Comparison of ENCODE assay signal across 9 cellular contexts in genomic region chr2:227326783-227327182, GRCh38.
DNase-seq lines count a peak whose midpoint lies in the region; ATAC-seq, FAIRE-seq and TF ChIP-seq lines count a peak whose summit lies in the region.
"Had no signal": no experiment of that assay in that cellular context is flagged by ENCODE, and none has a peak within 500 bp of the region (broad histone marks: within the 10 kb centered on the region; RNA-seq: fewer than 3 reads in every experiment).

No MANE protein-coding gene starts in this region.

- TF ChIP-seq CTCF in Loucy (conservative IDR thresholded peaks at IDR 0.05; ENCODE audit: low read length) (no peak), nephron progenitor cell (IDR thresholded peaks at IDR 0.05) (no peak)

- peaks cover 65% of the 10 kb centered on the region for H3K79me2 ChIP-seq in Loucy (ENCODE audit: insufficient read depth, low read length)

- no peak for DNase-seq in central memory CD8-positive, alpha-beta T cell (ENCODE audit: low spot score in 2 of 2)
- DNase-seq in nephron progenitor cell: no peak
- no peak for DNase-seq in AG08395 (ENCODE audit: low spot score)
- DNase-seq: hippocampal formation; stimulated activated naive CD4-positive, alpha-beta T cell treated with Interleukin-2 at 50 U/mL for 16 hours had no signal

- H3K27me3 Mint-ChIP-seq in central memory CD8-positive, alpha-beta T cell: no peaks in the 10 kb centered on the region
- peaks cover 10% of the 10 kb centered on the region for H3K27me3 Mint-ChIP-seq in nephron progenitor cell (ENCODE audit: low read depth, poor library complexity)

- H3K4me3 ChIP-seq in Loucy (ENCODE audit: low read length, poor library complexity, severe bottlenecking): peak overlapping the region; percentile 86

- 0 out of 2 replicates have a peak, but pooled peaks cover 4% of the 10 kb centered on the region for H3K9me3 ChIP-seq in Loucy (ENCODE audit: insufficient read depth, low read depth, low read length)

- peaks cover 37% of the 10 kb centered on the region for H3K4me1 Mint-ChIP-seq in central memory CD8-positive, alpha-beta T cell
- H3K4me1 Mint-ChIP-seq in nephron progenitor cell: peaks cover 39% of the 10 kb centered on the region

- no peak overlapping the region for H2AFZ ChIP-seq in Loucy (ENCODE audit: low read length)

- H3K27me3 ChIP-seq in Loucy (ENCODE audit: insufficient read depth, low read length, poor library complexity, severe bottlenecking): no peaks in the 10 kb centered on the region

- H3K4me2 ChIP-seq in Loucy (ENCODE audit: low read depth, low read length, poor library complexity, severe bottlenecking): peak overlapping the region; percentile 92

- H3K4me1 ChIP-seq in Loucy (ENCODE audit: insufficient read depth, low read length, poor library complexity, severe bottlenecking): peaks cover 68% of the 10 kb centered on the region

- no peaks in the 10 kb centered on the region for H3K9me3 Mint-ChIP-seq in central memory CD8-positive, alpha-beta T cell
- peaks cover 28% of the 10 kb centered on the region for H3K9me3 Mint-ChIP-seq in nephron progenitor cell

- ATAC-seq in central memory CD8-positive, alpha-beta T cell (replicated peaks; ENCODE audit: extremely low read depth, poor library complexity, severe bottlenecking): no peak
- ATAC-seq in GM21723 (IDR thresholded peaks at IDR 0.05; ENCODE audit: unreplicated experiment) (no peak), GM18861 (IDR thresholded peaks at IDR 0.05; ENCODE audit: unreplicated experiment) (no peak)

- peaks cover 40% of the 10 kb centered on the region for H4K20me1 ChIP-seq in Loucy (ENCODE audit: insufficient read depth, low read length, poor library complexity, severe bottlenecking)

- H3F3A ChIP-seq in Loucy (ENCODE audit: low read depth): peaks cover 11% of the 10 kb centered on the region; the same call in 1 of the 2 replicates

- H3K36me3 Mint-ChIP-seq in central memory CD8-positive, alpha-beta T cell (ENCODE audit: insufficient read depth): peaks cover 26% of the 10 kb centered on the region
- H3K36me3 Mint-ChIP-seq in nephron progenitor cell (ENCODE audit: low read depth): peaks cover 51% of the 10 kb centered on the region

- FAIRE-seq in G401.6 (lab: Jason Lieb, UNC): peak; percentile 91

- H3K4me3 Mint-ChIP-seq in central memory CD8-positive, alpha-beta T cell: peak overlapping the region; percentile 88
- H3K4me3 Mint-ChIP-seq in nephron progenitor cell: peak overlapping the region; percentile 93

- no peaks in the 10 kb centered on the region for H3K9me2 ChIP-seq in Loucy (replicated peaks; ENCODE audit: low read depth, low read length)

- H3K27ac Mint-ChIP-seq in central memory CD8-positive, alpha-beta T cell (ENCODE audit: low read depth): peak overlapping the region; percentile 87
- no peak overlapping the region for H3K27ac Mint-ChIP-seq in nephron progenitor cell

- peaks cover 8% of the 10 kb centered on the region; the same call in 1 of the 2 replicates for H3K36me3 ChIP-seq in Loucy (ENCODE audit: insufficient read depth, low read length)

- H3K9ac ChIP-seq in Loucy (ENCODE audit: low read depth, low read length, poor library complexity, severe bottlenecking): peak overlapping the region; percentile 94
